1 cellular context compared by ENCODE assay signal in the genomic region with DNA sequence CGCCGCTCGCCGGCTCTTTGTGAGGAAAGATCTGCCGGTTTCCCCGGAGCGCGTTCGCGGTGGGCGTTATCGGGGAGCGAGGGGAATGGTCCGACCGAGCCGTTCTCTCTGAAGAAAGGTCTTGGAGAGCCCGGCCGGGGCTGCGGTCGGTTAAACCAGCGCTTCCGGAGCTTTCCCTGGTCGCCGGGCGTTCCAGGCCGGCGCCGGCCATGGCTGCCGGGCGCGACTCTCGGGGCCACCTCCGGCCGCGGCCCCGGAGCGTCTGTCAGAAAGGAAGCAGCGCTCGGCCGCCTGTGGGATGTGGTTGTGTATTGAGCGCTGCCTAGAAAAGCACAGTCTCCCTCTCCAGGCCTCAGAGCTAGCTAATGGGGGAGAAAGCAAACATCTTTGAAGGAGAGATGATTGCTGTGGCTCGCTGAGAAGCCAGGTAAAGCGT.
TF ChIP-seq lines count a peak whose summit lies in the region.

No MANE protein-coding gene starts in this region.

TF ChIP-seq in K562, 482 proteins besides CTCF, POLR2A, EP300 and RAD21:
- TF ChIP-seq RERE (CRISPR knock-in tag; IDR thresholded peaks at IDR 0.05; ENCODE audit: borderline replicate concordance), result 0 out of 2 replicates have a peak, but pooled peaks have one; percentile 2
- peak; percentile 56 for TF ChIP-seq CCNT2 (IDR thresholded peaks at IDR 0.05; ENCODE audit: borderline replicate concordance, extremely low read depth, insufficient read length, low read depth, low read length)
- peak in 1 of 2 experiments; percentile 7; a peak in 1 of 4 replicates for TF ChIP-seq MAZ (CRISPR knock-in tag; conservative IDR thresholded peaks at IDR 0.05 in 1 of 2, IDR thresholded peaks at IDR 0.05 in 1 of 2)
- TF ChIP-seq, protein P1, sequence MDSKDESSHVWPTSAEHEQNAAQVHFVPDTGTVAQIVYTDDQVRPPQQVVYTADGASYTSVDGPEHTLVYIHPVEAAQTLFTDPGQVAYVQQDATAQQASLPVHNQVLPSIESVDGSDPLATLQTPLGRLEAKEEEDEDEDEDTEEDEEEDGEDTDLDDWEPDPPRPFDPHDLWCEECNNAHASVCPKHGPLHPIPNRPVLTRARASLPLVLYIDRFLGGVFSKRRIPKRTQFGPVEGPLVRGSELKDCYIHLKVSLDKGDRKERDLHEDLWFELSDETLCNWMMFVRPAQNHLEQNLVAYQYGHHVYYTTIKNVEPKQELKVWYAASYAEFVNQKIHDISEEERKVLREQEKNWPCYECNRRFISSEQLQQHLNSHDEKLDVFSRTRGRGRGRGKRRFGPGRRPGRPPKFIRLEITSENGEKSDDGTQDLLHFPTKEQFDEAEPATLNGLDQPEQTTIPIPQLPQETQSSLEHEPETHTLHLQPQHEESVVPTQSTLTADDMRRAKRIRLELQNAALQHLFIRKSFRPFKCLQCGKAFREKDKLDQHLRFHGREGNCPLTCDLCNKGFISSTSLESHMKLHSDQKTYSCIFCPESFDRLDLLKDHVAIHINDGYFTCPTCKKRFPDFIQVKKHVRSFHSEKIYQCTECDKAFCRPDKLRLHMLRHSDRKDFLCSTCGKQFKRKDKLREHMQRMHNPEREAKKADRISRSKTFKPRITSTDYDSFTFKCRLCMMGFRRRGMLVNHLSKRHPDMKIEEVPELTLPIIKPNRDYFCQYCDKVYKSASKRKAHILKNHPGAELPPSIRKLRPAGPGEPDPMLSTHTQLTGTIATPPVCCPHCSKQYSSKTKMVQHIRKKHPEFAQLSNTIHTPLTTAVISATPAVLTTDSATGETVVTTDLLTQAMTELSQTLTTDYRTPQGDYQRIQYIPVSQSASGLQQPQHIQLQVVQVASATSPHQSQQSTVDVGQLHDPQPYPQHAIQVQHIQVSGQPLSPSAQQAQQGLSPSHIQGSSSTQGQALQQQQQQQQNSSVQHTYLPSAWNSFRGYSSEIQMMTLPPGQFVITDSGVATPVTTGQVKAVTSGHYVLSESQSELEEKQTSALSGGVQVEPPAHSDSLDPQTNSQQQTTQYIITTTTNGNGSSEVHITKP (IDR thresholded peaks at IDR 0.05; ENCODE audit: partially characterized antibody), result no peak
- TF ChIP-seq KDM5B (IDR thresholded peaks at IDR 0.05; ENCODE audit: insufficient replicate concordance, low read depth, low read length), result peak; percentile 36
- TF ChIP-seq ATF6 (CRISPR knock-in tag; IDR thresholded peaks at IDR 0.05), result peak; percentile 13; the same call in 1 of the 2 replicates
- peak; percentile 42 for TF ChIP-seq RBFOX2 (IDR thresholded peaks at IDR 0.05; ENCODE audit: low read depth, low read length)
- TF ChIP-seq ZKSCAN1 (IDR thresholded peaks at IDR 0.05; ENCODE audit: low read depth, low read length), result 0 out of 2 replicates have a peak, but pooled peaks have one; percentile 6
- TF ChIP-seq BCOR (IDR thresholded peaks at IDR 0.05), result no peak
- 0 out of 2 replicates have a peak, but pooled peaks have one; percentile 36 for TF ChIP-seq RBM14 (IDR thresholded peaks at IDR 0.05; ENCODE audit: borderline replicate concordance, insufficient read depth, low read depth, low read length)
- TF ChIP-seq CHD1 (IDR thresholded peaks at IDR 0.05; ENCODE audit: low read length), result peak; percentile 20
- TF ChIP-seq GABPA (tag; conservative IDR thresholded peaks at IDR 0.05; ENCODE audit: low read depth), result 0 out of 2 replicates have a peak, but pooled peaks have one; percentile 21
- 0 out of 2 replicates have a peak, but pooled peaks have one; percentile 18 for TF ChIP-seq BRD4 (IDR thresholded peaks at IDR 0.05)
- no peak for TF ChIP-seq DACH1 (IDR thresholded peaks at IDR 0.05; ENCODE audit: partially characterized antibody)
- TF ChIP-seq TAF1 (IDR thresholded peaks at IDR 0.05; ENCODE audit: control insufficient read depth, extremely low read depth, insufficient read depth, low read length, severe bottlenecking), result peak; percentile 24
- TF ChIP-seq NFE2L1 (tag; IDR thresholded peaks at IDR 0.05; ENCODE audit: borderline replicate concordance, low read depth), result no peak
- 0 out of 2 replicates have a peak, but pooled peaks have one; percentile 56 for TF ChIP-seq E2F5 (CRISPR knock-in tag; IDR thresholded peaks at IDR 0.05)
- TF ChIP-seq SRF (CRISPR knock-in tag; IDR thresholded peaks at IDR 0.05), result no peak
- TF ChIP-seq, protein P2, sequence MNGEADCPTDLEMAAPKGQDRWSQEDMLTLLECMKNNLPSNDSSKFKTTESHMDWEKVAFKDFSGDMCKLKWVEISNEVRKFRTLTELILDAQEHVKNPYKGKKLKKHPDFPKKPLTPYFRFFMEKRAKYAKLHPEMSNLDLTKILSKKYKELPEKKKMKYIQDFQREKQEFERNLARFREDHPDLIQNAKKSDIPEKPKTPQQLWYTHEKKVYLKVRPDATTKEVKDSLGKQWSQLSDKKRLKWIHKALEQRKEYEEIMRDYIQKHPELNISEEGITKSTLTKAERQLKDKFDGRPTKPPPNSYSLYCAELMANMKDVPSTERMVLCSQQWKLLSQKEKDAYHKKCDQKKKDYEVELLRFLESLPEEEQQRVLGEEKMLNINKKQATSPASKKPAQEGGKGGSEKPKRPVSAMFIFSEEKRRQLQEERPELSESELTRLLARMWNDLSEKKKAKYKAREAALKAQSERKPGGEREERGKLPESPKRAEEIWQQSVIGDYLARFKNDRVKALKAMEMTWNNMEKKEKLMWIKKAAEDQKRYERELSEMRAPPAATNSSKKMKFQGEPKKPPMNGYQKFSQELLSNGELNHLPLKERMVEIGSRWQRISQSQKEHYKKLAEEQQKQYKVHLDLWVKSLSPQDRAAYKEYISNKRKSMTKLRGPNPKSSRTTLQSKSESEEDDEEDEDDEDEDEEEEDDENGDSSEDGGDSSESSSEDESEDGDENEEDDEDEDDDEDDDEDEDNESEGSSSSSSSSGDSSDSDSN (IDR thresholded peaks at IDR 0.05; ENCODE audit: borderline replicate concordance in 1 of 2, low read depth in 2 of 2, low read length in 2 of 2), result peak; percentile 90 to 96; a peak in 3 of 4 replicates
- no peak for TF ChIP-seq E4F1 (CRISPR knock-in tag; IDR thresholded peaks at IDR 0.05; ENCODE audit: borderline replicate concordance)
- TF ChIP-seq, protein P3, sequence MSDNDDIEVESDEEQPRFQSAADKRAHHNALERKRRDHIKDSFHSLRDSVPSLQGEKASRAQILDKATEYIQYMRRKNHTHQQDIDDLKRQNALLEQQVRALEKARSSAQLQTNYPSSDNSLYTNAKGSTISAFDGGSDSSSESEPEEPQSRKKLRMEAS (CRISPR knock-in tag; IDR thresholded peaks at IDR 0.05), result 0 out of 2 replicates have a peak, but pooled peaks have one; percentile 10
- TF ChIP-seq PCBP1 (IDR thresholded peaks at IDR 0.05; ENCODE audit: low read depth, low read length, poor library complexity, severe bottlenecking), result peak; percentile 17
- TF ChIP-seq TEAD4 (IDR thresholded peaks at IDR 0.05; ENCODE audit: low read length), result 0 out of 2 replicates have a peak, but pooled peaks have one; percentile 12
- TF ChIP-seq TEAD4 (CRISPR knock-in tag; IDR thresholded peaks at IDR 0.05; ENCODE audit: borderline replicate concordance), result no peak
- TF ChIP-seq YY1 (IDR thresholded peaks at IDR 0.05; ENCODE audit: borderline replicate concordance in 1 of 3, control insufficient read depth in 1 of 3, extremely low read depth in 1 of 3, insufficient read depth in 3 of 3, insufficient read length in 1 of 3, insufficient replicate concordance in 2 of 3, low read depth in 1 of 3, low read length in 2 of 3), result peak in 2 of 3 experiments; percentile 79 to 85
